In the genomic region with DNA sequence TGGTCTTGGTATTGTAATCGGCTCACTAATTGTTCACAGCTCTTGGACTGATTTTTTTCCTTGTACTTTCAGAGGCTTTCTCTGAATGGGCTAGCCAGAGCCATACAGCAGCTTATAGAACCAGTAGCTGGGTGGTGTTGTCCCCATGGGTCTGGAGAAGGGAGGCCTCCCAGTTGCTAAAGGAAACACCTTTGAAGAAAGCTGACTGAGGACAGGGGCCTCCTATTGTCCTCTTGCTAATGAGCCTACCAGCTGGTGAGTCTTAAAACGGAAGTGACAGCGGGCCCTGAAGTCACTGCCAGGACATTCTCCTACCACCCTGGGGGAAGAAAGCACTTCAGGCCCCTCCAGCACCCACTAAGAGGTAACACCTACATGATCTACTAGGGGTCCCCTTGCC, we compare ENCODE assay signal across 16 cellular contexts. TPM values are rescaled to one million over a fixed set of nuclear protein-coding genes. Genes with fewer than 3 reads are reported as not detected.
DNase-seq lines count a peak whose midpoint lies in the region; ATAC-seq and TF ChIP-seq lines count a peak whose summit lies in the region.
"Had no signal": no experiment of that assay in that cellular context is flagged by ENCODE, and none has a peak within 500 bp of the region (broad histone marks: within the 10 kb centered on the region; RNA-seq: fewer than 3 reads in every experiment).

No MANE protein-coding gene starts in this region.

- CTCF ChIA-PET in RWPE1 (lab: Yijun Ruan, JAX): interaction anchor here (0.6 to 1.2 kb wide), 3 partner anchors 11 to 201 kb away, joined by 3 to 4 read pairs (median 4); no protein-coding TSS in a partner anchor

- H3K23ac ChIP-seq in neuronal stem cell (ENCODE audit: low read depth, low read length, poor library complexity): no peak overlapping the region

- ATAC-seq in GM18868 (IDR thresholded peaks at IDR 0.05; ENCODE audit: unreplicated experiment): no peak
- ATAC-seq in HG02885 (IDR thresholded peaks at IDR 0.05; ENCODE audit: poor library complexity, unreplicated experiment): no peak
- ATAC-seq: CD8-positive, alpha-beta T cell; naive thymus-derived CD4-positive, alpha-beta T cell; Panc1 had no signal

- peaks cover 0 to 56% (median 5%) of the 10 kb centered on the region in 11 experiments; a peak in 11 of 22 replicates for H3K36me3 ChIP-seq in BLaER1 treated with 17β-estradiol and CSF1 and Interleukin-3, amounts not matched to agents 10 nM and 100 nM
- no peaks in the 10 kb centered on the region for H3K36me3 ChIP-seq in neuronal stem cell (replicated peaks in 1 of 2; ENCODE audit: control insufficient read depth in 2 of 2, insufficient read depth in 2 of 2, low read length in 2 of 2)

- H2BK120ac ChIP-seq in neuronal stem cell (ENCODE audit: low read depth, low read length): no peak overlapping the region

- H4K8ac ChIP-seq in neuronal stem cell (ENCODE audit: low read depth, low read length): no peak overlapping the region

- no peak overlapping the region for H2BK15ac ChIP-seq in neuronal stem cell (ENCODE audit: low read length)

- no peak overlapping the region for H4K91ac ChIP-seq in neuronal stem cell (ENCODE audit: low read depth, low read length, poor library complexity)

- no peak for DNase-seq in RWPE1 (ENCODE audit: low spot score)
- peak; percentile 65 for DNase-seq in germinal center (ENCODE audit: low spot score)
- DNase-seq in neuronal stem cell (ENCODE audit: low spot score): no peak
- no peak for DNase-seq in COLO829 (ENCODE audit: low spot score)
- no peak for DNase-seq in T-helper 1 cell
- DNase-seq: ACHN; activated CD4-positive, alpha-beta memory T cell treated with anti-CD3 and anti-CD28 coated beads for 36 hours; CD8-positive, alpha-beta T cell; central memory CD4-positive, alpha-beta T cell; effector memory CD4-positive, alpha-beta T cell; MV-4-11; naive thymus-derived CD4-positive, alpha-beta T cell had no signal

- H3K9me3 ChIP-seq in BLaER1 treated with 17β-estradiol and CSF1 and Interleukin-3, amounts not matched to agents 10 nM and 100 nM (replicated peaks in 1 of 11): no peaks in the 10 kb centered on the region
- H3K9me3 ChIP-seq in neuronal stem cell (replicated peaks in 1 of 2; ENCODE audit: control insufficient read depth in 2 of 2, insufficient read depth in 1 of 2, low read depth in 1 of 2, low read length in 2 of 2): peaks cover 0 to under 1% of the 10 kb centered on the region in 2 donors

- WGBS in neuronal stem cell (ENCODE audit: extremely low coverage in 2 of 2, insufficient read length in 2 of 2, insufficient replicate concordance in 1 of 2), 2 donors: no CpG with 5 or more reads among the region's 3 CpGs

- H2AK5ac ChIP-seq in neuronal stem cell (ENCODE audit: low read depth, low read length): no peak overlapping the region

- no peak overlapping the region for H3K4ac ChIP-seq in neuronal stem cell (ENCODE audit: low read length)

- H4K20me1 ChIP-seq in BLaER1 treated with 17β-estradiol and CSF1 and Interleukin-3, amounts not matched to agents 10 nM and 100 nM: peaks cover 0 to 38% (median 5%) of the 10 kb centered on the region in 11 experiments; a peak in 9 of 22 replicates

- no peak for TF ChIP-seq CTCF in RWPE1 (conservative IDR thresholded peaks at IDR 0.05; ENCODE audit: low read depth)

- H3K4me3 ChIP-seq in BLaER1 treated with 17β-estradiol and CSF1 and Interleukin-3, amounts not matched to agents 10 nM and 100 nM: no peak overlapping the region; a peak in 1 of 20 replicates
- H3K4me3 ChIP-seq in neuronal stem cell (ENCODE audit: low read length in 2 of 2): no peak overlapping the region

- peaks cover 3% of the 10 kb centered on the region for H3K79me1 ChIP-seq in neuronal stem cell (ENCODE audit: low read depth, low read length)

- H3K14ac ChIP-seq in neuronal stem cell (ENCODE audit: low read length): no peak overlapping the region

- POLR2A ChIA-PET in RWPE1 (lab: Yijun Ruan, JAX; ENCODE audit: low non-redundant PET): no interaction called here

- H2BK12ac ChIP-seq in neuronal stem cell (ENCODE audit: low read length): no peak overlapping the region

- peak overlapping the region; percentile 45 to 84 (median 79); a peak in 20 of 22 replicates for H3K27ac ChIP-seq in BLaER1 treated with 17β-estradiol and CSF1 and Interleukin-3, amounts not matched to agents 10 nM and 100 nM
- H3K27ac ChIP-seq in RWPE1 (peak overlapping the region; percentile 51), neuronal stem cell (replicated peaks; ENCODE audit: low read length) (no peak overlapping the region)

- peak overlapping the region in 7 of 11 experiments; percentile 57 to 83 (median 74); a peak in 12 of 22 replicates for H3K9ac ChIP-seq in BLaER1 treated with 17β-estradiol and CSF1 and Interleukin-3, amounts not matched to agents 10 nM and 100 nM
- H3K9ac ChIP-seq in neuronal stem cell (ENCODE audit: low read depth, low read length, poor library complexity): no peak overlapping the region

- H3K18ac ChIP-seq in neuronal stem cell (ENCODE audit: low read length): no peak overlapping the region

- H3K4me1 ChIP-seq in BLaER1 treated with 17β-estradiol and CSF1 and Interleukin-3, amounts not matched to agents 10 nM and 100 nM: peaks cover 37 to 81% (median 54%) of the 10 kb centered on the region in 10 experiments
- H3K4me1 ChIP-seq in neuronal stem cell (ENCODE audit: control insufficient read depth in 2 of 2, insufficient read depth in 1 of 2, low read depth in 1 of 2, low read length in 2 of 2): peaks cover 1 to 9% of the 10 kb centered on the region in 2 donors

- H3K27me3 ChIP-seq in BLaER1 treated with 17β-estradiol and CSF1 and Interleukin-3, amounts not matched to agents 10 nM and 100 nM: no peaks in the 10 kb centered on the region
- no peaks in the 10 kb centered on the region for H3K27me3 ChIP-seq in neuronal stem cell (ENCODE audit: control insufficient read depth in 3 of 3, insufficient read depth in 3 of 3, low read depth in 1 of 3, low read length in 3 of 3)

- H3K4me2 ChIP-seq in BLaER1 treated with 17β-estradiol and CSF1 and Interleukin-3, amounts not matched to agents 10 nM and 100 nM: peak overlapping the region; percentile 76 to 100 (median 93)
- H3K4me2 ChIP-seq in neuronal stem cell (ENCODE audit: insufficient read depth, low read length, poor library complexity, severe bottlenecking): no peak overlapping the region

- H2BK5ac ChIP-seq in neuronal stem cell (ENCODE audit: low read length): no peak overlapping the region

- peak overlapping the region; percentile 26 for H2AFZ ChIP-seq in neuronal stem cell (ENCODE audit: low read length)

RNA-seq across cellular contexts. Expression of a gene that starts 9.9 kb away (rescaled TPM):
- polyA plus RNA-seq in neuronal stem cell (2013, experiment 1 of 2): 25.1 TPM
- 25.6 TPM for polyA plus RNA-seq in neuronal stem cell (2013, experiment 2 of 2)

RNA-seq across cellular contexts. Expression of a gene that starts 36.0 kb away (rescaled TPM):
- polyA plus RNA-seq in neuronal stem cell (2013, experiment 1 of 2): 2.4 TPM
- polyA plus RNA-seq in neuronal stem cell (2013, experiment 2 of 2): 3.5 TPM
- polyA plus RNA-seq: naive thymus-derived CD4-positive, alpha-beta T cell had no signal

RNA-seq across cellular contexts. Expression of a gene that starts 53.3 kb away (rescaled TPM):
- polyA plus RNA-seq in neuronal stem cell (2013, experiment 1 of 2): 515 TPM
- polyA plus RNA-seq in neuronal stem cell (2013, experiment 2 of 2): 508 TPM
